ENCODE assay signal across 14 cellular contexts in genomic region chr16:12484426-12484825, GRCh38.
DNase-seq lines count a peak whose midpoint lies in the region; ATAC-seq, FAIRE-seq and TF ChIP-seq lines count a peak whose summit lies in the region.
"Had no signal": no experiment of that assay in that cellular context is flagged by ENCODE, and none has a peak within 500 bp of the region (broad histone marks: within the 10 kb centered on the region; RNA-seq: fewer than 3 reads in every experiment).

No MANE protein-coding gene starts in this region.

- H3K27ac ChIP-seq in kidney (ENCODE audit: low read depth in 2 of 2, low read length in 2 of 2) (peak overlapping the region; percentile 71 to 76), small intestine (ENCODE audit: low read depth in 1 of 2, low read length in 1 of 2) (peak overlapping the region; percentile 34 to 64), upper lobe of right lung (no peak overlapping the region)
- H3K27ac ChIP-seq: BLaER1 treated with 17β-estradiol and CSF1 and Interleukin-3, amounts not matched to agents 10 nM and 100 nM had no signal

- H3K4me1 ChIP-seq in kidney (ENCODE audit: control insufficient read depth in 1 of 2, insufficient read depth in 1 of 2, low read depth in 1 of 2, low read length in 2 of 2): peaks cover 14 to 26% of the 10 kb centered on the region in 2 donors
- peaks cover 2% of the 10 kb centered on the region in 2 donors for H3K4me1 ChIP-seq in small intestine (ENCODE audit: control insufficient read depth in 2 of 2, insufficient read depth in 1 of 2, low read depth in 1 of 2, low read length in 1 of 2)
- no peaks in the 10 kb centered on the region for H3K4me1 ChIP-seq in upper lobe of right lung

- H3K4me1 Mint-ChIP-seq in T-helper 2 cell treated with Interferon-gamma antibody and Interleukin-4, amounts not matched to agents 5 μg/mL and 100 μg/mL, for 36 hours (ENCODE audit: low read depth): peaks cover 2% of the 10 kb centered on the region
- peaks cover 6% of the 10 kb centered on the region for H3K4me1 Mint-ChIP-seq in activated CD4-positive, alpha-beta T cell treated with anti-CD3 and anti-CD28 coated beads, Interleukin-2, amount 10 ng/mL, durations not matched to agents 7 days and 5 days

- H3K27me3 Mint-ChIP-seq in T-helper 2 cell treated with Interferon-gamma antibody and Interleukin-4, amounts not matched to agents 5 μg/mL and 100 μg/mL, for 36 hours (ENCODE audit: low read depth): no peaks in the 10 kb centered on the region
- H3K27me3 Mint-ChIP-seq in activated CD4-positive, alpha-beta T cell treated with anti-CD3 and anti-CD28 coated beads, Interleukin-2, amount 10 ng/mL, durations not matched to agents 7 days and 5 days: no peaks in the 10 kb centered on the region
- H3K27me3 Mint-ChIP-seq: CD4-positive, CD25-positive, alpha-beta regulatory T cell had no signal

- no peak for TF ChIP-seq CTCF in kidney (IDR thresholded peaks at IDR 0.05; ENCODE audit: borderline replicate concordance, extremely low read depth, insufficient read depth)
- no peak for TF ChIP-seq CTCF in upper lobe of right lung (IDR thresholded peaks at IDR 0.05)

- H3K4me3 ChIP-seq in kidney (ENCODE audit: low read length in 2 of 2) (no peak overlapping the region), small intestine (ENCODE audit: low read depth in 1 of 2, low read length in 2 of 2) (no peak overlapping the region), upper lobe of right lung (no peak overlapping the region)
- H3K4me3 ChIP-seq: BLaER1 treated with 17β-estradiol and CSF1 and Interleukin-3, amounts not matched to agents 10 nM and 100 nM had no signal

- POLR2A ChIA-PET in activated CD4-positive, alpha-beta T cell treated with anti-CD3 and anti-CD28 coated beads, Interleukin-2, amount 10 ng/mL, durations not matched to agents 7 days and 5 days (lab: Charles Lee): no interaction called here

- peak overlapping the region in 1 of 2 donors; percentile 13 for H3K9ac ChIP-seq in kidney (ENCODE audit: low read length in 2 of 2)
- H3K9ac ChIP-seq: BLaER1 treated with 17β-estradiol and CSF1 and Interleukin-3, amounts not matched to agents 10 nM and 100 nM had no signal

- peaks cover 0 to 1% of the 10 kb centered on the region in 2 donors for H3K36me3 ChIP-seq in kidney (ENCODE audit: control insufficient read depth in 1 of 2, insufficient read depth in 2 of 2, low read length in 2 of 2)
- H3K36me3 ChIP-seq in small intestine (ENCODE audit: control insufficient read depth in 2 of 2, insufficient read depth in 2 of 2, low read length in 2 of 2): no peaks in the 10 kb centered on the region
- no peaks in the 10 kb centered on the region for H3K36me3 ChIP-seq in upper lobe of right lung

- H3K27ac Mint-ChIP-seq in activated naive CD4-positive, alpha-beta T cell treated with anti-CD3 and anti-CD28 coated beads, Interleukin-2, amount 50 U/mL, for 72 hours: peak overlapping the region; percentile 4 to 82
- no peak overlapping the region for H3K27ac Mint-ChIP-seq in T-helper 2 cell treated with Interferon-gamma antibody and Interleukin-4, amounts not matched to agents 5 μg/mL and 100 μg/mL, for 36 hours
- no peak overlapping the region for H3K27ac Mint-ChIP-seq in activated CD4-positive, alpha-beta T cell treated with anti-CD3 and anti-CD28 coated beads, Interleukin-2, amount 10 ng/mL, durations not matched to agents 7 days and 5 days
- H3K27ac Mint-ChIP-seq: CD4-positive, CD25-positive, alpha-beta regulatory T cell had no signal

- intact Hi-C loops in kidney (cut with DNase I): no loop called here
- intact Hi-C loops in upper lobe of right lung (cut with DNase I): no loop called here
- intact Hi-C loops in posterior cingulate gyrus (cut with DNase I): no loop called here

- CTCF ChIA-PET in activated CD4-positive, alpha-beta T cell treated with anti-CD3 and anti-CD28 coated beads, Interleukin-2, amount 10 ng/mL, durations not matched to agents 7 days and 5 days (lab: Charles Lee): no interaction called here

- no peaks in the 10 kb centered on the region for H3K36me3 Mint-ChIP-seq in activated naive CD4-positive, alpha-beta T cell treated with anti-CD3 and anti-CD28 coated beads, Interleukin-2, amount 50 U/mL, for 72 hours
- H3K36me3 Mint-ChIP-seq in T-helper 2 cell treated with Interferon-gamma antibody and Interleukin-4, amounts not matched to agents 5 μg/mL and 100 μg/mL, for 36 hours (ENCODE audit: low read depth): no peaks in the 10 kb centered on the region
- peaks cover 1% of the 10 kb centered on the region for H3K36me3 Mint-ChIP-seq in activated CD4-positive, alpha-beta T cell treated with anti-CD3 and anti-CD28 coated beads, Interleukin-2, amount 10 ng/mL, durations not matched to agents 7 days and 5 days (ENCODE audit: low read depth)

- H3K9me3 Mint-ChIP-seq in activated naive CD4-positive, alpha-beta T cell treated with anti-CD3 and anti-CD28 coated beads, Interleukin-2, amount 50 U/mL, for 72 hours: no peaks in the 10 kb centered on the region
- no peaks in the 10 kb centered on the region for H3K9me3 Mint-ChIP-seq in T-helper 2 cell treated with Interferon-gamma antibody and Interleukin-4, amounts not matched to agents 5 μg/mL and 100 μg/mL, for 36 hours
- H3K9me3 Mint-ChIP-seq in activated CD4-positive, alpha-beta T cell treated with anti-CD3 and anti-CD28 coated beads, Interleukin-2, amount 10 ng/mL, durations not matched to agents 7 days and 5 days: no peaks in the 10 kb centered on the region
- H3K9me3 Mint-ChIP-seq: CD4-positive, CD25-positive, alpha-beta regulatory T cell had no signal

- WGBS in small intestine, 3 donors: 25 to 64% (median 39%) methylated on average over 3 of the region's 3 CpGs

- no peak for DNase-seq in activated naive CD4-positive, alpha-beta T cell treated with anti-CD3 and anti-CD28 coated beads, Interleukin-2, amount 50 U/mL, for 72 hours (ENCODE audit: low spot score in 2 of 2)
- DNase-seq in activated naive CD4-positive, alpha-beta T cell (lab: John Stamatoyannopoulos, UW): no peak
- DNase-seq in kidney: no peak
- peak; percentile 91 for DNase-seq in small intestine
- DNase-seq in upper lobe of right lung: no peak
- DNase-seq in posterior cingulate gyrus: no peak
- DNase-seq in T-helper 2 cell treated with Interferon-gamma antibody and Interleukin-4, amounts not matched to agents 5 μg/mL and 100 μg/mL, for 36 hours (ENCODE audit: low spot score): no peak
- no peak for DNase-seq in activated CD4-positive, alpha-beta T cell treated with anti-CD3 and anti-CD28 coated beads, Interleukin-2, amount 10 ng/mL, durations not matched to agents 7 days and 5 days
- DNase-seq: 8988T; AML-193; CD4-positive, CD25-positive, alpha-beta regulatory T cell; GOT3; H9 had no signal

- no peaks in the 10 kb centered on the region for H3K27me3 ChIP-seq in small intestine (ENCODE audit: control insufficient read depth in 2 of 2, insufficient read depth in 2 of 2, low read length in 2 of 2)
- H3K27me3 ChIP-seq in upper lobe of right lung: no peaks in the 10 kb centered on the region
- H3K27me3 ChIP-seq: BLaER1 treated with 17β-estradiol and CSF1 and Interleukin-3, amounts not matched to agents 10 nM and 100 nM had no signal

- H3K9me3 ChIP-seq in kidney (ENCODE audit: control insufficient read depth in 1 of 2, low read length in 2 of 2) (no peaks in the 10 kb centered on the region), small intestine (ENCODE audit: control insufficient read depth, low read depth) (no peaks in the 10 kb centered on the region), upper lobe of right lung (no peaks in the 10 kb centered on the region)
- H3K9me3 ChIP-seq: BLaER1 treated with 17β-estradiol and CSF1 and Interleukin-3, amounts not matched to agents 10 nM and 100 nM had no signal

- no peak for ATAC-seq in activated naive CD4-positive, alpha-beta T cell treated with anti-CD3 and anti-CD28 coated beads, Interleukin-2, amount 50 U/mL, for 72 hours
- peak; percentile 49 for ATAC-seq in upper lobe of right lung

- FAIRE-seq in kidney (lab: Jason Lieb, UNC): no peak
- FAIRE-seq in small intestine (lab: Jason Lieb, UNC): no peak

- H3K4me3 Mint-ChIP-seq in T-helper 2 cell treated with Interferon-gamma antibody and Interleukin-4, amounts not matched to agents 5 μg/mL and 100 μg/mL, for 36 hours: no peak overlapping the region
- no peak overlapping the region for H3K4me3 Mint-ChIP-seq in activated CD4-positive, alpha-beta T cell treated with anti-CD3 and anti-CD28 coated beads, Interleukin-2, amount 10 ng/mL, durations not matched to agents 7 days and 5 days
- H3K4me3 Mint-ChIP-seq: CD4-positive, CD25-positive, alpha-beta regulatory T cell; H9 had no signal

Comparison
In these comparisons a context has a peak if more than half of its experiments do, and no peak if none do; other contexts are left out.
1. H3K27ac Mint-ChIP-seq: peak in activated naive CD4-positive, alpha-beta T cell treated with anti-CD3 and anti-CD28 coated beads, Interleukin-2, amount 50 U/mL, for 72 hours (2 of 2); none in T-helper 2 cell treated with Interferon-gamma antibody and Interleukin-4, amounts not matched to agents 5 μg/mL and 100 μg/mL, for 36 hours (single experiment) and activated CD4-positive, alpha-beta T cell treated with anti-CD3 and anti-CD28 coated beads, Interleukin-2, amount 10 ng/mL, durations not matched to agents 7 days and 5 days (single experiment).